In genomic region chr2:157438907-157439791, GRCh38 we compare ENCODE assay signal across 8 cellular contexts. TPM values are rescaled to one million over a fixed set of nuclear protein-coding genes. Genes with fewer than 3 reads are reported as not detected.
DNase-seq lines count a peak whose midpoint lies in the region; ATAC-seq, FAIRE-seq and TF ChIP-seq lines count a peak whose summit lies in the region.

No MANE protein-coding gene starts in this region.

- no peak overlapping the region for H3K27ac ChIP-seq in suprapubic skin
- H3K27ac ChIP-seq in RWPE1 = no peak overlapping the region

- H3K27ac Mint-ChIP-seq in central memory CD8-positive, alpha-beta T cell (ENCODE audit: low read depth) = peak overlapping the region; percentile 94

- ATAC-seq in GM19467 (IDR thresholded peaks at IDR 0.05; ENCODE audit: unreplicated experiment) = peak; percentile 14
- no peak for ATAC-seq in central memory CD8-positive, alpha-beta T cell (replicated peaks; ENCODE audit: extremely low read depth, poor library complexity, severe bottlenecking)

- no peak for TF ChIP-seq POLR2A in suprapubic skin (IDR thresholded peaks at IDR 0.05)

- no peaks in the 10 kb centered on the region for H3K9me3 Mint-ChIP-seq in central memory CD8-positive, alpha-beta T cell

- no peaks in the 10 kb centered on the region for H3K9me3 ChIP-seq in suprapubic skin

- no peaks in the 10 kb centered on the region for H3K27me3 Mint-ChIP-seq in central memory CD8-positive, alpha-beta T cell

- no peaks in the 10 kb centered on the region for H3K36me3 ChIP-seq in suprapubic skin

- no peak for FAIRE-seq in D721Med (lab: Jason Lieb, UNC)

- H3K27me3 ChIP-seq in suprapubic skin = no peaks in the 10 kb centered on the region

- POLR2A ChIA-PET in RWPE1 (lab: Yijun Ruan, JAX; ENCODE audit: low non-redundant PET) = no interaction called here

- DNase-seq in CD1c-positive myeloid dendritic cell (ENCODE audit: extremely low spot score) (peak; percentile 69), LHCN-M2 (ENCODE audit: low read depth) (peak; percentile 76), suprapubic skin (ENCODE audit: low spot score in 2 of 2) (no peak), mucosa of gallbladder (ENCODE audit: low spot score) (no peak), RWPE1 (ENCODE audit: low spot score) (no peak), D721Med (ENCODE audit: insufficient read length, low spot score) (no peak)
- no peak for DNase-seq in central memory CD8-positive, alpha-beta T cell (ENCODE audit: low spot score in 2 of 2)

- TF ChIP-seq EP300 in suprapubic skin (IDR thresholded peaks at IDR 0.05) = no peak

- CTCF ChIA-PET in RWPE1 (lab: Yijun Ruan, JAX) = no interaction called here

- H3K36me3 Mint-ChIP-seq in central memory CD8-positive, alpha-beta T cell (ENCODE audit: insufficient read depth) = peaks cover 80% of the 10 kb centered on the region

- H3K4me3 ChIP-seq in suprapubic skin = peak overlapping the region; percentile 28

- 35% methylated on average over 11 of the region's 11 CpGs for WGBS in suprapubic skin

- H3K4me1 ChIP-seq in suprapubic skin = peaks cover 9% of the 10 kb centered on the region

- peak overlapping the region; percentile 84 for H3K4me3 Mint-ChIP-seq in central memory CD8-positive, alpha-beta T cell

- peaks cover 57% of the 10 kb centered on the region for H3K4me1 Mint-ChIP-seq in central memory CD8-positive, alpha-beta T cell

- TF ChIP-seq CTCF in suprapubic skin (IDR thresholded peaks at IDR 0.05) = no peak
- TF ChIP-seq CTCF in RWPE1 (conservative IDR thresholded peaks at IDR 0.05; ENCODE audit: low read depth) = no peak
- no peak for TF ChIP-seq CTCF in D721Med (IDR thresholded peaks at IDR 0.05; ENCODE audit: insufficient read depth, missing control alignments)

RNA-seq across cellular contexts. Expression of gene CYTIP, which starts 4.7 kb away (rescaled TPM):
- 0.92 and 1.7 TPM in 2 replicates for total RNA-seq in LHCN-M2 (2014; rRNA removed)
- 0.27 TPM for polyA plus RNA-seq in LHCN-M2 (2012)
- 1 to 10 TPM; 2.1 to 9.6 (median 6.1) TPM for total RNA-seq in suprapubic skin
- 10.7 TPM for total RNA-seq in mucosa of gallbladder

Comparison
In these comparisons a context has a peak if more than half of its experiments do, and no peak if none do; other contexts are left out.
1. DNase-seq: peak in CD1c-positive myeloid dendritic cell (single experiment) and LHCN-M2 (single experiment); none in central memory CD8-positive, alpha-beta T cell (0 of 2), suprapubic skin (0 of 2), mucosa of gallbladder (single experiment), RWPE1 (single experiment) and D721Med (single experiment).